8 cellular contexts compared by ENCODE assay signal in the genomic region with DNA sequence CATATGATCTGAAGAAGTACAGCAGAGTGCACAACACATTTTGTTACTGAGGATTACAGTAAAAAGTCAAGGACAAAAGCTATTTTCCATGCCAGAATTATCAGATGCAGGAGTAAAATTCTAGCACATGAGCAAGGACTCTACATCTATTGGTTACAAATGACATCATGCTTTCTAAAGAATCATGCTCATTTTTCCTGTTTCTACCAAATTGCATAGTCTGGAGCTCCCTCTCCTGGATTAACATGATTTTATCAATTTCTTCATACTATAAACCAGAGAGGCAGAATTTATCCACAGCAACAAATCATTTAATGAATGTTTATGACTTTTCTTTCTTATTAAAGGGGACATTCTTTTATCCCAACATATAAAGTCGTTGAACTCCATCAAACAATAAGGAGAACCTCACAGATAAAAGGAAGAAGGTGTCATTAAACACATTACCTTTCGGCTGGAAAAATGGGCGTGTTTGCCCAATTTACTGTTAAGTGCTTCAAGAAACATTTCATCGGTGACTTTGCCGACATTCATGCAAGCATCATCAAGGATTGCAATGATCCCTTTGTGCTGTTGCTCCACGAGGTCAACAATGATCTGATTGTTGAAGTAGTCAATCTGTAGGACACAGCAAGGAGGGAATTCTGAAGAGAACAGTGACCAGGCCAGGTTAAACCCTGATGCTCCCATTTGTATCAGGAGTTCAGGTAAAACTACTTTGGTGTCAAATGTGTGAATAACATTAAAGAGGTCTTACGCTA.
DNase-seq lines count a peak whose midpoint lies in the region; ATAC-seq and TF ChIP-seq lines count a peak whose summit lies in the region.

No MANE protein-coding gene starts in this region.

- H3K27me3 ChIP-seq in CD4-positive, CD25-positive, alpha-beta regulatory T cell (ENCODE audit: control insufficient read depth, insufficient read depth, low read length) = no peaks in the 10 kb centered on the region
- no peaks in the 10 kb centered on the region for H3K27me3 ChIP-seq in tibial artery

- no peaks in the 10 kb centered on the region for H3K36me3 Mint-ChIP-seq in CD4-positive, CD25-positive, alpha-beta regulatory T cell
- H3K36me3 Mint-ChIP-seq in activated T-helper 2 cell treated with anti-CD3 and anti-CD28 coated beads, Interferon-gamma antibody, Interleukin-2, Interleukin-4, amounts not matched to agents 10 μg/mL and 5 μg/mL and 100 μg/mL, durations not matched to agents 14 hours and 24 hours and 36 hours (ENCODE audit: low read depth) = peaks cover 4% of the 10 kb centered on the region

- H3K4me3 ChIP-seq in CD4-positive, CD25-positive, alpha-beta regulatory T cell (ENCODE audit: low read depth, low read length) = no peak overlapping the region
- H3K4me3 ChIP-seq in HFF-Myc (replicated peaks; ENCODE audit: low read depth, low read length) (no peak overlapping the region), cardiac fibroblast (replicated peaks in 1 of 2; ENCODE audit: low read depth in 2 of 2, low read length in 2 of 2) (no peak overlapping the region), tibial artery (no peak overlapping the region)

- DNase-seq in CD4-positive, CD25-positive, alpha-beta regulatory T cell = peak in 2 of 3 donors; percentile 61 to 64
- peak; percentile 56 for DNase-seq in HFF-Myc (ENCODE audit: extremely low read depth, low read depth)
- peak; percentile 65 for DNase-seq in NCI-H82 (lab: John Stamatoyannopoulos, UW)
- DNase-seq in cardiac fibroblast (ENCODE audit: low read depth in 2 of 2) = peak; percentile 81 to 85
- peak; percentile 65 for DNase-seq in kidney tubule cell (ENCODE audit: low spot score)
- no peak for DNase-seq in tibial artery
- DNase-seq in activated CD4-positive, alpha-beta T cell treated with anti-CD3 and anti-CD28 coated beads, Interleukin-2, amount 50 U/mL, for 48 hours = no peak
- DNase-seq in activated T-helper 2 cell treated with anti-CD3 and anti-CD28 coated beads, Interferon-gamma antibody, Interleukin-2, Interleukin-4, amounts not matched to agents 10 μg/mL and 5 μg/mL and 100 μg/mL, durations not matched to agents 14 hours and 24 hours and 36 hours (ENCODE audit: low spot score) = no peak

- H3K4me3 Mint-ChIP-seq in CD4-positive, CD25-positive, alpha-beta regulatory T cell = no peak overlapping the region
- no peak overlapping the region for H3K4me3 Mint-ChIP-seq in activated T-helper 2 cell treated with anti-CD3 and anti-CD28 coated beads, Interferon-gamma antibody, Interleukin-2, Interleukin-4, amounts not matched to agents 10 μg/mL and 5 μg/mL and 100 μg/mL, durations not matched to agents 14 hours and 24 hours and 36 hours (ENCODE audit: low read depth)

- peak in 1 of 2 donors; percentile 73 for ATAC-seq in CD4-positive, CD25-positive, alpha-beta regulatory T cell (ENCODE audit: low read depth in 2 of 2)

- no peak overlapping the region for H3K27ac Mint-ChIP-seq in CD4-positive, CD25-positive, alpha-beta regulatory T cell
- H3K27ac Mint-ChIP-seq in activated T-helper 2 cell treated with anti-CD3 and anti-CD28 coated beads, Interferon-gamma antibody, Interleukin-2, Interleukin-4, amounts not matched to agents 10 μg/mL and 5 μg/mL and 100 μg/mL, durations not matched to agents 14 hours and 24 hours and 36 hours = no peak overlapping the region

- H3K27ac ChIP-seq in CD4-positive, CD25-positive, alpha-beta regulatory T cell (ENCODE audit: insufficient read depth, low read length, poor library complexity, severe bottlenecking) = no peak overlapping the region
- no peak overlapping the region for H3K27ac ChIP-seq in tibial artery

- peaks cover 5 to 12% (median 9%) of the 10 kb centered on the region in 4 donors for H3K4me1 Mint-ChIP-seq in CD4-positive, CD25-positive, alpha-beta regulatory T cell
- H3K4me1 Mint-ChIP-seq in activated T-helper 2 cell treated with anti-CD3 and anti-CD28 coated beads, Interferon-gamma antibody, Interleukin-2, Interleukin-4, amounts not matched to agents 10 μg/mL and 5 μg/mL and 100 μg/mL, durations not matched to agents 14 hours and 24 hours and 36 hours (ENCODE audit: low read depth) = peaks cover 23% of the 10 kb centered on the region

- H3K9me3 Mint-ChIP-seq in CD4-positive, CD25-positive, alpha-beta regulatory T cell = no peaks in the 10 kb centered on the region
- H3K9me3 Mint-ChIP-seq in activated T-helper 2 cell treated with anti-CD3 and anti-CD28 coated beads, Interferon-gamma antibody, Interleukin-2, Interleukin-4, amounts not matched to agents 10 μg/mL and 5 μg/mL and 100 μg/mL, durations not matched to agents 14 hours and 24 hours and 36 hours = no peaks in the 10 kb centered on the region

- H3K36me3 ChIP-seq in CD4-positive, CD25-positive, alpha-beta regulatory T cell (ENCODE audit: control insufficient read depth, insufficient read depth, low read length) = no peaks in the 10 kb centered on the region
- H3K36me3 ChIP-seq in tibial artery = peaks cover 12 to 24% (median 18%) of the 10 kb centered on the region in 3 donors

- H3K27me3 Mint-ChIP-seq in CD4-positive, CD25-positive, alpha-beta regulatory T cell = no peaks in the 10 kb centered on the region
- H3K27me3 Mint-ChIP-seq in activated T-helper 2 cell treated with anti-CD3 and anti-CD28 coated beads, Interferon-gamma antibody, Interleukin-2, Interleukin-4, amounts not matched to agents 10 μg/mL and 5 μg/mL and 100 μg/mL, durations not matched to agents 14 hours and 24 hours and 36 hours (ENCODE audit: low read depth) = no peaks in the 10 kb centered on the region

- intact Hi-C loops in tibial artery (cut with DNase I; ENCODE audit: low total_unique reads) = no loop called here
- intact Hi-C loops in activated T-helper 2 cell treated with anti-CD3 and anti-CD28 coated beads, Interferon-gamma antibody, Interleukin-2, Interleukin-4, amounts not matched to agents 10 μg/mL and 5 μg/mL and 100 μg/mL, durations not matched to agents 14 hours and 24 hours and 36 hours (cut with micrococcal nuclease) = loop anchor here (1.0 to 5.0 kb wide), 3 partner anchors 96 to 294 kb away; partner anchors contain the start of gene CDK5R1

- no peaks in the 10 kb centered on the region for H3K9me3 ChIP-seq in CD4-positive, CD25-positive, alpha-beta regulatory T cell (ENCODE audit: control insufficient read depth in 2 of 2, low read length in 2 of 2)
- no peaks in the 10 kb centered on the region for H3K9me3 ChIP-seq in tibial artery

- no peaks in the 10 kb centered on the region for H3K4me1 ChIP-seq in CD4-positive, CD25-positive, alpha-beta regulatory T cell (ENCODE audit: control insufficient read depth, insufficient read depth, low read length, poor library complexity, severe bottlenecking)
- no peaks in the 10 kb centered on the region for H3K4me1 ChIP-seq in tibial artery

- peak; percentile 26 for TF ChIP-seq CTCF in HFF-Myc (IDR thresholded peaks at IDR 0.05; ENCODE audit: low read depth, low read length, missing control alignments)
- TF ChIP-seq CTCF in cardiac fibroblast (IDR thresholded peaks at IDR 0.05; ENCODE audit: low read depth, low read length) = peak; percentile 31
- peak; percentile 30 to 54 for TF ChIP-seq CTCF in tibial artery (IDR thresholded peaks at IDR 0.05)

Comparison
In these comparisons a context has a peak if more than half of its experiments do, and no peak if none do; other contexts are left out.
1. DNase-seq: peak in CD4-positive, CD25-positive, alpha-beta regulatory T cell (2 of 3), HFF-Myc (single experiment), NCI-H82 (single experiment), cardiac fibroblast (2 of 2) and kidney tubule cell (single experiment); none in tibial artery (0 of 2), activated CD4-positive, alpha-beta T cell treated with anti-CD3 and anti-CD28 coated beads, Interleukin-2, amount 50 U/mL, for 48 hours (0 of 2) and activated T-helper 2 cell treated with anti-CD3 and anti-CD28 coated beads, Interferon-gamma antibody, Interleukin-2, Interleukin-4, amounts not matched to agents 10 μg/mL and 5 μg/mL and 100 μg/mL, durations not matched to agents 14 hours and 24 hours and 36 hours (single experiment).
2. Peak in every context shown above with its lines, with median percentiles within 50 percentile points of each other: CTCF ChIP-seq.